11 cellular contexts compared by ENCODE assay signal in genomic region chr2:85662899-85663683, GRCh38. TPM values are rescaled to one million over a fixed set of nuclear protein-coding genes. Genes with fewer than 3 reads are reported as not detected.
DNase-seq lines count a peak whose midpoint lies in the region; ATAC-seq and TF ChIP-seq lines count a peak whose summit lies in the region.
"Had no signal": no experiment of that assay in that cellular context is flagged by ENCODE, and none has a peak within 500 bp of the region (broad histone marks: within the 10 kb centered on the region; RNA-seq: fewer than 3 reads in every experiment).

No MANE protein-coding gene starts in this region.

- peaks cover 15% of the 10 kb centered on the region for H3K4me1 ChIP-seq in PC-9 (replicated peaks; ENCODE audit: insufficient read depth)

- H3K79me2 ChIP-seq in PC-9 (ENCODE audit: low read depth): no peaks in the 10 kb centered on the region

- no peak overlapping the region for H2AFZ ChIP-seq in PC-9

- no peaks in the 10 kb centered on the region for H3K9me2 ChIP-seq in PC-9 (ENCODE audit: insufficient read depth)

- DNase-seq in COLO829 (ENCODE audit: low spot score): peak; percentile 49
- peak; percentile 13 to 78 for DNase-seq in PC-9
- DNase-seq in fibroblast of mammary gland (ENCODE audit: low read depth): peak; percentile 99
- no peak for DNase-seq in nephron progenitor cell
- DNase-seq in NCI-H82 treated with DMSO at 0.1 percent for 48 hours (lab: John Stamatoyannopoulos, UW; ENCODE audit: unreplicated experiment): no peak
- no peak for DNase-seq in natural killer cell
- DNase-seq in NCI-H1092 (lab: John Stamatoyannopoulos, UW): no peak
- no peak for DNase-seq in activated T-helper 2 cell treated with anti-CD3 and anti-CD28 coated beads, Interferon-gamma antibody, Interleukin-2, Interleukin-4, amounts not matched to agents 10 μg/mL and 5 μg/mL and 100 μg/mL, durations not matched to agents 14 hours and 24 hours and 36 hours (ENCODE audit: low spot score)
- DNase-seq: T-helper 17 cell had no signal

- no peaks in the 10 kb centered on the region for H3K27me3 ChIP-seq in PC-9 (ENCODE audit: insufficient read depth, low read depth)

- intact Hi-C loops in PC-9 (cut with micrococcal nuclease; ENCODE audit: unreplicated experiment): no loop called here
- intact Hi-C loops in natural killer cell (cut with micrococcal nuclease): no loop called here
- intact Hi-C loops in activated T-helper 2 cell treated with anti-CD3 and anti-CD28 coated beads, Interferon-gamma antibody, Interleukin-2, Interleukin-4, amounts not matched to agents 10 μg/mL and 5 μg/mL and 100 μg/mL, durations not matched to agents 14 hours and 24 hours and 36 hours (cut with micrococcal nuclease): no loop called here

- TF ChIP-seq CTCF in PC-9 (conservative IDR thresholded peaks at IDR 0.05) (no peak), fibroblast of mammary gland (conservative IDR thresholded peaks at IDR 0.05; ENCODE audit: control insufficient read depth, insufficient read depth, low read depth, low read length) (no peak), nephron progenitor cell (IDR thresholded peaks at IDR 0.05) (no peak), natural killer cell (IDR thresholded peaks at IDR 0.05) (no peak)

- H3K9me3 ChIP-seq in PC-9 (ENCODE audit: insufficient read depth, low read depth): no peaks in the 10 kb centered on the region

- H3K27ac ChIP-seq in PC-9: no peak overlapping the region

- CTCF ChIA-PET in PC-9 (lab: Charles Lee): interaction anchor here (0.7 kb wide), 1 partner anchor 99 kb away, joined by 4 read pairs; no protein-coding TSS in a partner anchor

- no peaks in the 10 kb centered on the region for H3K36me3 ChIP-seq in PC-9 (ENCODE audit: low read depth)

- BruUV-seq in PC-9 (replicated peaks; lab: Mats Ljungman, UMichigan): no TSS peak

- no peaks in the 10 kb centered on the region for H4K20me1 ChIP-seq in PC-9 (ENCODE audit: insufficient read depth)

- H3F3A ChIP-seq in PC-9 (ENCODE audit: insufficient read depth, low read depth): peaks cover 4% of the 10 kb centered on the region; the same call in 1 of the 2 replicates

- no peaks in the 10 kb centered on the region for H3K9me3 Mint-ChIP-seq in nephron progenitor cell
- H3K9me3 Mint-ChIP-seq in natural killer cell: no peaks in the 10 kb centered on the region
- H3K9me3 Mint-ChIP-seq in activated T-helper 2 cell treated with anti-CD3 and anti-CD28 coated beads, Interferon-gamma antibody, Interleukin-2, Interleukin-4, amounts not matched to agents 10 μg/mL and 5 μg/mL and 100 μg/mL, durations not matched to agents 14 hours and 24 hours and 36 hours: no peaks in the 10 kb centered on the region
- H3K9me3 Mint-ChIP-seq: activated naive CD4-positive, alpha-beta T cell treated with anti-CD3 and anti-CD28 coated beads, Interleukin-2, amount 50 U/mL, for 72 hours had no signal

- H3K36me3 Mint-ChIP-seq in nephron progenitor cell (ENCODE audit: low read depth) (peaks cover 8% of the 10 kb centered on the region), natural killer cell (no peaks in the 10 kb centered on the region)
- H3K36me3 Mint-ChIP-seq in activated T-helper 2 cell treated with anti-CD3 and anti-CD28 coated beads, Interferon-gamma antibody, Interleukin-2, Interleukin-4, amounts not matched to agents 10 μg/mL and 5 μg/mL and 100 μg/mL, durations not matched to agents 14 hours and 24 hours and 36 hours (ENCODE audit: low read depth): peaks cover 6% of the 10 kb centered on the region
- H3K36me3 Mint-ChIP-seq: activated naive CD4-positive, alpha-beta T cell treated with anti-CD3 and anti-CD28 coated beads, Interleukin-2, amount 50 U/mL, for 72 hours had no signal

- ATAC-seq in natural killer cell: no peak
- ATAC-seq: activated naive CD4-positive, alpha-beta T cell treated with anti-CD3 and anti-CD28 coated beads, Interleukin-2, amount 50 U/mL, for 72 hours; T-helper 17 cell had no signal

- H3K4me1 Mint-ChIP-seq in nephron progenitor cell (no peaks in the 10 kb centered on the region), natural killer cell (peaks cover 8 to 13% of the 10 kb centered on the region in 2 donors)
- no peaks in the 10 kb centered on the region for H3K4me1 Mint-ChIP-seq in activated T-helper 2 cell treated with anti-CD3 and anti-CD28 coated beads, Interferon-gamma antibody, Interleukin-2, Interleukin-4, amounts not matched to agents 10 μg/mL and 5 μg/mL and 100 μg/mL, durations not matched to agents 14 hours and 24 hours and 36 hours (ENCODE audit: low read depth)

- POLR2A ChIA-PET in PC-9 (lab: Charles Lee; ENCODE audit: unreplicated experiment): no interaction called here

- peak overlapping the region; percentile 77 for H3K27ac Mint-ChIP-seq in nephron progenitor cell
- H3K27ac Mint-ChIP-seq in natural killer cell: no peak overlapping the region
- H3K27ac Mint-ChIP-seq in activated T-helper 2 cell treated with anti-CD3 and anti-CD28 coated beads, Interferon-gamma antibody, Interleukin-2, Interleukin-4, amounts not matched to agents 10 μg/mL and 5 μg/mL and 100 μg/mL, durations not matched to agents 14 hours and 24 hours and 36 hours: no peak overlapping the region
- H3K27ac Mint-ChIP-seq: activated naive CD4-positive, alpha-beta T cell treated with anti-CD3 and anti-CD28 coated beads, Interleukin-2, amount 50 U/mL, for 72 hours; T-helper 17 cell had no signal

- no peaks in the 10 kb centered on the region for H3K27me3 Mint-ChIP-seq in nephron progenitor cell (ENCODE audit: low read depth, poor library complexity)
- peaks cover 0 to 2% of the 10 kb centered on the region in 2 donors for H3K27me3 Mint-ChIP-seq in natural killer cell (ENCODE audit: low read depth in 2 of 2)
- H3K27me3 Mint-ChIP-seq in activated T-helper 2 cell treated with anti-CD3 and anti-CD28 coated beads, Interferon-gamma antibody, Interleukin-2, Interleukin-4, amounts not matched to agents 10 μg/mL and 5 μg/mL and 100 μg/mL, durations not matched to agents 14 hours and 24 hours and 36 hours (ENCODE audit: low read depth): no peaks in the 10 kb centered on the region
- H3K27me3 Mint-ChIP-seq: T-helper 17 cell had no signal

- H3K4me3 Mint-ChIP-seq in nephron progenitor cell (no peak overlapping the region), natural killer cell (no peak overlapping the region)
- H3K4me3 Mint-ChIP-seq in activated T-helper 2 cell treated with anti-CD3 and anti-CD28 coated beads, Interferon-gamma antibody, Interleukin-2, Interleukin-4, amounts not matched to agents 10 μg/mL and 5 μg/mL and 100 μg/mL, durations not matched to agents 14 hours and 24 hours and 36 hours (ENCODE audit: low read depth): no peak overlapping the region
- H3K4me3 Mint-ChIP-seq: T-helper 17 cell had no signal

- H3K4me2 ChIP-seq in PC-9: no peak overlapping the region

- H3K4me3 ChIP-seq in PC-9: no peak overlapping the region
- no peak overlapping the region for H3K4me3 ChIP-seq in fibroblast of mammary gland (ENCODE audit: control insufficient read depth, low read depth, low read length)

RNA-seq across cellular contexts. Expression of gene SFTPB, which starts 4.9 kb away (rescaled TPM):
- total RNA-seq in PC-9 (2021) (not detected in 2 replicates), natural killer cell (not detected)
- not detected in 2 replicates for total RNA-seq in activated T-helper 2 cell treated with anti-CD3 and anti-CD28 coated beads, Interferon-gamma antibody, Interleukin-2, Interleukin-4, amounts not matched to agents 10 μg/mL and 5 μg/mL and 100 μg/mL, durations not matched to agents 14 hours and 24 hours and 36 hours
- total RNA-seq: activated naive CD4-positive, alpha-beta T cell treated with anti-CD3 and anti-CD28 coated beads, Interleukin-2, amount 50 U/mL, for 72 hours; T-helper 17 cell; urinary bladder had no signal

RNA-seq across cellular contexts. Expression of gene GNLY, which starts 31.1 kb away (rescaled TPM):
- total RNA-seq in PC-9 (2021) (not detected in 2 replicates), natural killer cell (1,000 to 10,000 TPM; 4,938 to 8,199 (median 6,542) TPM)
- 21.9 and 23.5 TPM in 2 replicates for total RNA-seq in activated T-helper 2 cell treated with anti-CD3 and anti-CD28 coated beads, Interferon-gamma antibody, Interleukin-2, Interleukin-4, amounts not matched to agents 10 μg/mL and 5 μg/mL and 100 μg/mL, durations not matched to agents 14 hours and 24 hours and 36 hours
- total RNA-seq: urinary bladder had no signal

RNA-seq across cellular contexts. Expression of gene USP39, which starts 47.1 kb away (rescaled TPM):
- total RNA-seq in PC-9 (2021): 61.0 and 66.7 TPM in 2 replicates
- 10 to 100 TPM; 49.6 to 68.5 (median 63.2) TPM for total RNA-seq in natural killer cell
- 84.1 and 90.1 TPM in 2 replicates for total RNA-seq in activated T-helper 2 cell treated with anti-CD3 and anti-CD28 coated beads, Interferon-gamma antibody, Interleukin-2, Interleukin-4, amounts not matched to agents 10 μg/mL and 5 μg/mL and 100 μg/mL, durations not matched to agents 14 hours and 24 hours and 36 hours

RNA-seq across cellular contexts. Expression of gene C2orf68, which starts 51.2 kb away (rescaled TPM):
- 46.0 and 48.6 TPM in 2 replicates for total RNA-seq in PC-9 (2021)
- 10 to 100 TPM; 36.4 to 60.8 (median 48.4) TPM for total RNA-seq in natural killer cell
- total RNA-seq in activated T-helper 2 cell treated with anti-CD3 and anti-CD28 coated beads, Interferon-gamma antibody, Interleukin-2, Interleukin-4, amounts not matched to agents 10 μg/mL and 5 μg/mL and 100 μg/mL, durations not matched to agents 14 hours and 24 hours and 36 hours: 34.7 and 35.6 TPM in 2 replicates

Comparison
In these comparisons a context has a peak if more than half of its experiments do, and no peak if none do; other contexts are left out.
1. DNase-seq: peak in COLO829 (single experiment), PC-9 (2 of 2) and fibroblast of mammary gland (single experiment); none in nephron progenitor cell (single experiment), NCI-H82 treated with DMSO at 0.1 percent for 48 hours (single experiment), natural killer cell (single experiment), NCI-H1092 (single experiment) and activated T-helper 2 cell treated with anti-CD3 and anti-CD28 coated beads, Interferon-gamma antibody, Interleukin-2, Interleukin-4, amounts not matched to agents 10 μg/mL and 5 μg/mL and 100 μg/mL, durations not matched to agents 14 hours and 24 hours and 36 hours (single experiment).
2. RNA of gene GNLY, which starts 31.1 kb away (total RNA-seq): 4,938 to 8,199 TPM in natural killer cell; 21.9 to 23.5 TPM in activated T-helper 2 cell treated with anti-CD3 and anti-CD28 coated beads, Interferon-gamma antibody, Interleukin-2, Interleukin-4, amounts not matched to agents 10 μg/mL and 5 μg/mL and 100 μg/mL, durations not matched to agents 14 hours and 24 hours and 36 hours and not detected in PC-9; every median in the first group is over 100 times any median in the second.